20 cellular contexts compared by ENCODE assay signal in genomic region chr2:201270293-201271001, GRCh38. TPM values are rescaled to one million over a fixed set of nuclear protein-coding genes. Genes with fewer than 3 reads are reported as not detected.
DNase-seq lines count a peak whose midpoint lies in the region; ATAC-seq, FAIRE-seq and TF ChIP-seq lines count a peak whose summit lies in the region.
"Had no signal": no experiment of that assay in that cellular context is flagged by ENCODE, and none has a peak within 500 bp of the region (broad histone marks: within the 10 kb centered on the region; RNA-seq: fewer than 3 reads in every experiment).

No MANE protein-coding gene starts in this region.

- SMC1A ChIA-PET in GM12878 (lab: Charles Lee; ENCODE audit: uncharacterized antibody, unreplicated experiment): interaction anchor here (1.1 to 1.7 kb wide), 4 partner anchors 9 to 34 kb away, joined by 3 to 5 read pairs (median 4); no protein-coding TSS in a partner anchor

- BruUV-seq in Calu3 (replicated peaks; lab: Mats Ljungman, UMichigan) (no TSS peak), GM12878 (replicated peaks; lab: Mats Ljungman, UMichigan) (no TSS peak)

- H2AFZ ChIP-seq in KMS-11 (ENCODE audit: low read depth): no peak overlapping the region
- H2AFZ ChIP-seq in GM12878 (ENCODE audit: control insufficient read depth, low read depth, low read length): no peak overlapping the region

- H3K36me3 Mint-ChIP-seq in Calu3 (ENCODE audit: insufficient read depth, unreplicated experiment): peaks cover 47% of the 10 kb centered on the region
- H3K36me3 Mint-ChIP-seq in naive thymus-derived CD4-positive, alpha-beta T cell: peaks cover 17 to 66% (median 51%) of the 10 kb centered on the region in 5 donors

- no peaks in the 10 kb centered on the region for H4K20me1 ChIP-seq in KMS-11 (ENCODE audit: insufficient read depth)
- no peaks in the 10 kb centered on the region for H4K20me1 ChIP-seq in GM12878 (ENCODE audit: control insufficient read depth, insufficient read depth)

- DNase-seq in Calu3 (no peak), GM12878 (ENCODE audit: low read depth, low spot score) (no peak), GM19238 (ENCODE audit: insufficient read length, low spot score) (no peak), NCI-H187 treated with DMSO at 0.1 percent for 48 hours (lab: John Stamatoyannopoulos, UW) (no peak)
- DNase-seq in naive thymus-derived CD4-positive, alpha-beta T cell: no peak
- DNase-seq: activated gamma-delta T cell; effector CD4-positive, alpha-beta T cell; GF-D8; head of caudate nucleus; ovary; sigmoid colon; stimulated activated naive CD8-positive, alpha-beta T cell treated with anti-CD3 and anti-CD28 coated beads, Interleukin-15, Interleukin-2, amounts not matched to agents 100 U/mL and 50 U/mL, for 24 hours; T-helper 9 cell; upper lobe of left lung had no signal

- 81% methylated on average over 9 of the region's 9 CpGs for WGBS in GM12878 (ENCODE audit: insufficient coverage, insufficient replicate concordance, low lambda C conversion rate, missing lambda C conversion rate)

- peaks cover 19% of the 10 kb centered on the region; the same call in 1 of the 2 replicates for H3K36me3 ChIP-seq in KMS-11 (ENCODE audit: insufficient read depth)
- peaks cover 2 to 15% of the 10 kb centered on the region in 2 experiments for H3K36me3 ChIP-seq in GM12878 (ENCODE audit: control insufficient read depth in 2 of 2, insufficient read depth in 2 of 2, low read length in 1 of 2)
- H3K36me3 ChIP-seq in naive thymus-derived CD4-positive, alpha-beta T cell (ENCODE audit: control insufficient read depth in 2 of 3, insufficient read depth in 3 of 3, low read length in 3 of 3): peaks cover 14 to 87% (median 50%) of the 10 kb centered on the region in 3 experiments
- H3K36me3 ChIP-seq: ovary had no signal

- H3K27me3 Mint-ChIP-seq in Calu3 (ENCODE audit: unreplicated experiment): no peaks in the 10 kb centered on the region
- H3K27me3 Mint-ChIP-seq in naive thymus-derived CD4-positive, alpha-beta T cell: no peaks in the 10 kb centered on the region

- POLR2A ChIA-PET in GM12878 (lab: Charles Lee): no interaction called here
- POLR2A ChIA-PET in naive thymus-derived CD4-positive, alpha-beta T cell (lab: Charles Lee): interaction anchor here (0.6 to 1.4 kb wide), 5 partner anchors 9 to 60 kb away, joined by 3 to 6 read pairs (median 3); partner anchors contain the start of gene CASP8

- in situ Hi-C loops in GM12878 (cut with MboI): no loop called here

- no peak for TF ChIP-seq EP300 in GM12878 (IDR thresholded peaks at IDR 0.05; ENCODE audit: borderline replicate concordance in 1 of 2, control insufficient read depth in 1 of 2, low read depth in 2 of 2, low read length in 2 of 2)

- H3K79me2 ChIP-seq in KMS-11 (ENCODE audit: insufficient read depth, low read depth) (peaks cover 65% of the 10 kb centered on the region), GM12878 (ENCODE audit: control insufficient read depth, insufficient read depth, low read length) (no peaks in the 10 kb centered on the region)

- ATAC-seq in GM12878: peak; percentile 23; the same call in 2 of the 3 replicates
- ATAC-seq in naive thymus-derived CD4-positive, alpha-beta T cell: no peak
- ATAC-seq in GM21447 (IDR thresholded peaks at IDR 0.05; ENCODE audit: unreplicated experiment): no peak
- ATAC-seq: HCT116; stimulated activated naive CD8-positive, alpha-beta T cell treated with anti-CD3 and anti-CD28 coated beads, Interleukin-15, Interleukin-2, amounts not matched to agents 100 U/mL and 50 U/mL, for 24 hours had no signal

- intact Hi-C loops in Calu3 (cut with micrococcal nuclease; ENCODE audit: unreplicated experiment): no loop called here
- intact Hi-C loops in GM12878 (cut with micrococcal nuclease; ENCODE audit: unreplicated experiment): no loop called here
- intact Hi-C loops in naive thymus-derived CD4-positive, alpha-beta T cell (cut with micrococcal nuclease): loop anchor here in 1 of 2 donors (5.0 kb wide), 1 partner anchor 33 kb away; no protein-coding TSS in a partner anchor

- H3K27me3 ChIP-seq in KMS-11 (ENCODE audit: insufficient read depth, low read depth) (no peaks in the 10 kb centered on the region), GM12878 (replicated peaks in 1 of 2; ENCODE audit: control insufficient read depth in 2 of 2, insufficient read depth in 2 of 2, low read length in 1 of 2) (no peaks in the 10 kb centered on the region)
- H3K27me3 ChIP-seq in naive thymus-derived CD4-positive, alpha-beta T cell (ENCODE audit: control insufficient read depth in 2 of 2, insufficient read depth in 2 of 2, low read length in 2 of 2): no peaks in the 10 kb centered on the region
- H3K27me3 ChIP-seq: ovary, sigmoid colon, upper lobe of left lung had no signal

- H3K9me3 Mint-ChIP-seq in Calu3 (ENCODE audit: low read depth, unreplicated experiment): no peaks in the 10 kb centered on the region
- H3K9me3 Mint-ChIP-seq in naive thymus-derived CD4-positive, alpha-beta T cell: no peaks in the 10 kb centered on the region

- H3K9ac ChIP-seq in KMS-11 (no peak overlapping the region), GM12878 (ENCODE audit: control insufficient read depth, insufficient read depth, low read length) (no peak overlapping the region)

- FAIRE-seq in GM12878 (lab: Jason Lieb, UNC): no peak
- FAIRE-seq: GM12892 had no signal

- CTCF ChIA-PET in Calu3 (lab: Charles Lee) (no interaction called here), GM12878 (lab: Yijun Ruan, JAX) (interaction anchor here (1.1 kb wide), 2 partner anchors 60 to 94 kb away, joined by 3 read pairs; no protein-coding TSS in a partner anchor)
- CTCF ChIA-PET in naive thymus-derived CD4-positive, alpha-beta T cell (lab: Charles Lee): interaction anchor here (0.6 to 2.6 kb wide), 4 partner anchors 8 to 175 kb away, joined by 4 to 9 read pairs (median 4); partner anchors contain the start of gene CASP8

- H3K4me1 ChIP-seq in KMS-11 (ENCODE audit: low read depth, poor library complexity, severe bottlenecking) (peaks cover 43% of the 10 kb centered on the region), GM12878 (ENCODE audit: control insufficient read depth, insufficient read depth, low read length) (no peaks in the 10 kb centered on the region)
- peaks cover 20 to 77% of the 10 kb centered on the region in 2 donors for H3K4me1 ChIP-seq in naive thymus-derived CD4-positive, alpha-beta T cell (ENCODE audit: control insufficient read depth in 2 of 2, insufficient read depth in 2 of 2, low read length in 2 of 2)
- H3K4me1 ChIP-seq: sigmoid colon had no signal

- TF ChIP-seq RAD21 in GM12878 (IDR thresholded peaks at IDR 0.05; ENCODE audit: insufficient read depth, low read depth, low read length): no peak

- no peak overlapping the region for H3K4me3 Mint-ChIP-seq in Calu3 (ENCODE audit: low read depth, unreplicated experiment)
- peak overlapping the region in 6 of 10 donors; percentile 3 to 32 (median 16) for H3K4me3 Mint-ChIP-seq in naive thymus-derived CD4-positive, alpha-beta T cell

- H3K27ac Mint-ChIP-seq in Calu3 (ENCODE audit: unreplicated experiment): peak overlapping the region; percentile 60
- peak overlapping the region in 8 of 9 donors; percentile 32 to 85 (median 59) for H3K27ac Mint-ChIP-seq in naive thymus-derived CD4-positive, alpha-beta T cell

- H3K4me2 ChIP-seq in KMS-11: no peak overlapping the region
- no peak overlapping the region for H3K4me2 ChIP-seq in GM12878 (ENCODE audit: control insufficient read depth, insufficient read depth)

- TF ChIP-seq CTCF in Calu3 (IDR thresholded peaks at IDR 0.05; ENCODE audit: unreplicated experiment): no peak
- TF ChIP-seq CTCF in KMS-11 (conservative IDR thresholded peaks at IDR 0.05; ENCODE audit: low read depth, low read length): 0 out of 2 replicates have a peak, but pooled peaks have one; percentile 34
- 0 out of 6 replicates have a peak, but pooled peaks of 1 of the 3 experiments have one; percentile 7 for TF ChIP-seq CTCF in GM12878 (IDR thresholded peaks at IDR 0.05 in 2 of 3, conservative IDR thresholded peaks at IDR 0.05 in 1 of 3; ENCODE audit: control insufficient read depth in 2 of 3, extremely low read depth in 1 of 3, insufficient read depth in 1 of 3, low read depth in 3 of 3, low read length in 3 of 3)

- H3K9me3 ChIP-seq in GM12878 (replicated peaks; ENCODE audit: control insufficient read depth, insufficient read depth, low read length): no peaks in the 10 kb centered on the region
- no peaks in the 10 kb centered on the region for H3K9me3 ChIP-seq in naive thymus-derived CD4-positive, alpha-beta T cell (ENCODE audit: control insufficient read depth in 2 of 3, low read length in 3 of 3)
- H3K9me3 ChIP-seq: ovary, sigmoid colon, upper lobe of left lung had no signal

- H3K27ac ChIP-seq in KMS-11: no peak overlapping the region; the same call in 1 of the 2 replicates
- H3K27ac ChIP-seq in GM12878 (ENCODE audit: control insufficient read depth, insufficient read depth): no peak overlapping the region
- H3K27ac ChIP-seq in naive thymus-derived CD4-positive, alpha-beta T cell (ENCODE audit: low read depth, low read length): peak overlapping the region; percentile 14
- H3K27ac ChIP-seq: HL-60, ovary, sigmoid colon, SK-N-MC, upper lobe of left lung had no signal

- RAD21 ChIA-PET in GM12878 (lab: Charles Lee; ENCODE audit: unreplicated experiment): interaction anchor here (0.7 kb wide), 1 partner anchor 9 kb away, joined by 3 read pairs; no protein-coding TSS in a partner anchor

- TF ChIP-seq POLR2A in GM12878 (IDR thresholded peaks at IDR 0.05; ENCODE audit: low read depth, low read length): no peak

- no peaks in the 10 kb centered on the region for H3K4me1 Mint-ChIP-seq in Calu3 (ENCODE audit: low read depth, unreplicated experiment)
- H3K4me1 Mint-ChIP-seq in naive thymus-derived CD4-positive, alpha-beta T cell: peaks cover 48 to 88% (median 76%) of the 10 kb centered on the region in 7 donors

- H3K4me3 ChIP-seq in KMS-11 (IDR thresholded peaks at IDR 0.05; ENCODE audit: insufficient read depth, low read depth, low read length) (no peak overlapping the region), GM12878 (no peak overlapping the region)
- H3K4me3 ChIP-seq in naive thymus-derived CD4-positive, alpha-beta T cell (ENCODE audit: low read length): no peak overlapping the region
- H3K4me3 ChIP-seq: ovary, sigmoid colon, SK-N-MC, upper lobe of left lung had no signal

RNA-seq across cellular contexts. Expression of gene CASP8, which starts 10.1 kb away (rescaled TPM):
- total RNA-seq in Calu3 (2022) (67.1 and 87.6 TPM in 2 replicates), GM12878 (2014; rRNA removed) (43.0 and 48.4 TPM in 2 replicates), GM12878 (2014; rRNA removed; fragmentation: Illumina TruSeq; extraction: Trizol) (53.1 and 57.7 TPM in 2 replicates), GM12878 (2021) (34.6 and 36.8 TPM in 2 replicates)
- total RNA-seq in GM12878 (2013; cell fraction: nucleolus; rRNA removed): 92.2 and 99.0 TPM in 2 replicates
- polyA plus RNA-seq in GM12878 (2011; ENCODE audit: low read depth): 17.8 TPM
- polyA plus RNA-seq in GM12878 (2011; rRNA removed) (31.1 and 42.1 TPM in 2 replicates), GM12878 (2014; fragmentation: Illumina TruSeq; extraction: Trizol) (54.1 and 66.4 TPM in 2 replicates), GM12878 (2014; fragmentation: Nextera tagmentation; extraction: Ambion mirVana) (10 to 100 TPM; 18.6 to 22.3 TPM), GM12878 (2014; rRNA removed) (36.4 and 46.4 TPM in 2 replicates), GM12878 (2016; fragmentation: Nextera tagmentation; extraction: Ambion mirVana) (10 to 100 TPM; 37.5 to 42.4 TPM)
- polyA plus RNA-seq in GM12878 (2011; cell fraction: cytosol; rRNA removed): 16.9 and 20.5 TPM in 2 replicates
- polyA plus RNA-seq in GM12878 (2011; cell fraction: nucleus; rRNA removed): 26.6 and 31.5 TPM in 2 replicates
- polyA plus RNA-seq in GM12878 (2012): 11.3 and 12.5 TPM in 2 replicates
- polyA minus RNA-seq in GM12878 (2011; rRNA and poly(A)+ RNA removed): 21.1 and 24.3 TPM in 2 replicates
- 11.7 and 12.3 TPM in 2 replicates for polyA minus RNA-seq in GM12878 (2011; cell fraction: cytosol; rRNA and poly(A)+ RNA removed)
- 17.3 and 21.4 TPM in 2 replicates for polyA minus RNA-seq in GM12878 (2011; cell fraction: nucleus; rRNA and poly(A)+ RNA removed)
- 100 to 1,000 TPM in 3 of 5 experiments, 10 to 100 TPM in 2; 84.9 to 159 (median 150) TPM for total RNA-seq in naive thymus-derived CD4-positive, alpha-beta T cell
- 10 to 100 TPM; 38.9 to 78.1 TPM for polyA plus RNA-seq in naive thymus-derived CD4-positive, alpha-beta T cell
